In the genomic region with DNA sequence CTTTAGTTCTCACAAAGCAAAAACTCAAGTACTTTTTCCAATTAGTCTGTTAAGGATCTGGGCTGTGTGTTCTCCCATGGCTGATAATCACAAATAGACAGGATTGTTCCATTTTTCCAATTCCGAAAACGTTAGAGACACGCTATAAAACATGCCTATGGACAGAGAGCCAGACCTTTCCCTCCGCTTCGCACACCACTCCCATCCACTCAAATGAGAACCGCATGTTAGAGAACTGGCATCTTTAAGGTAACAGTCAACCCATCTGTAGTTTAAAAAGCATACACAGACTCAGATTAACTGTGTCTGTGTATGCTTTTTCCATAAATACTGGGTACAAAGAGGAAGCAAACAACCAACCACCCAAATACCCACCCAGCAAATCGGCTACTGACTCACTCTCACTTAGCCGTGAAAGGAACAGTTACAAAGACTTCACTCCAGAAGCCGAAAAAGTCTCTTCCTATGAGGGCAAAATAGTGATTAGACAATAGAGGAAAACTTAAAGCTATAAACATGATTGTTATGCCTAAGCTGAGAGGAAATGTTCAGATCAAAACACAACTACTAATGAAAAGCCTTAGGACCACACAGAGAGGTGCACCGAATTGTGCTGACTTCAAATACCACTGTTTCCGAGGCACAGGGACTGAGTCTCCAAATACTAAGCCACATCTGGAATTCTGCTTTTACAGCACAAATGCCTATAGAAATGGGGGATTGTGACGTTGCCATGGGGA, we compare ENCODE assay signal across 13 cellular contexts. TPM values are rescaled to one million over a fixed set of nuclear protein-coding genes. Genes with fewer than 3 reads are reported as not detected.
DNase-seq lines count a peak whose midpoint lies in the region; ATAC-seq and TF ChIP-seq lines count a peak whose summit lies in the region.
"Had no signal": no experiment of that assay in that cellular context is flagged by ENCODE, and none has a peak within 500 bp of the region (broad histone marks: within the 10 kb centered on the region; RNA-seq: fewer than 3 reads in every experiment).

No MANE protein-coding gene starts in this region.

- peak overlapping the region; percentile 49; the same call in 1 of the 2 replicates for H3K4me3 ChIP-seq in GM23248
- H3K4me3 ChIP-seq in foreskin fibroblast (ENCODE audit: low read depth in 1 of 2, low read length in 2 of 2) = peak overlapping the region in 1 of 2 donors; percentile 44
- H3K4me3 ChIP-seq in rectal smooth muscle tissue (ENCODE audit: low read length) = no peak overlapping the region
- no peak overlapping the region for H3K4me3 ChIP-seq in WERI-Rb-1 (ENCODE audit: low read depth, low read length)
- H3K4me3 ChIP-seq: lung, upper lobe of left lung had no signal

- peak overlapping the region; percentile 58 for H3K4me3 Mint-ChIP-seq in WTC11
- H3K4me3 Mint-ChIP-seq: activated CD4-positive, alpha-beta memory T cell treated with anti-CD3 and anti-CD28 coated beads for 36 hours had no signal

- H3K36me3 ChIP-seq in GM23248 (ENCODE audit: low read depth) = no peaks in the 10 kb centered on the region
- H3K36me3 ChIP-seq in rectal smooth muscle tissue (ENCODE audit: control insufficient read depth, insufficient read depth, low read length) = no peaks in the 10 kb centered on the region
- H3K36me3 ChIP-seq in WERI-Rb-1 = no peaks in the 10 kb centered on the region
- H3K36me3 ChIP-seq: upper lobe of left lung had no signal

- peak overlapping the region; percentile 81 for H3K4me2 ChIP-seq in GM23248 (ENCODE audit: unreplicated experiment)

- H3K27ac Mint-ChIP-seq in WTC11 = peak overlapping the region; percentile 100
- H3K27ac Mint-ChIP-seq: activated CD4-positive, alpha-beta memory T cell treated with anti-CD3 and anti-CD28 coated beads for 36 hours had no signal

- no peak for TF ChIP-seq CTCF in WTC11 (IDR thresholded peaks at IDR 0.05)
- no peak for TF ChIP-seq CTCF in foreskin fibroblast (IDR thresholded peaks at IDR 0.05; ENCODE audit: low read depth, low read length)
- no peak for TF ChIP-seq CTCF in WERI-Rb-1 (IDR thresholded peaks at IDR 0.05; ENCODE audit: low read depth, low read length)

- in situ Hi-C loops in GM23248 (cut with MboI) = no loop called here

- H4K20me1 ChIP-seq in GM23248 (ENCODE audit: insufficient read depth) = no peaks in the 10 kb centered on the region

- WGBS in GM23248 (ENCODE audit: low coverage in 1 of 2, low lambda C conversion rate in 2 of 2, missing lambda C conversion rate in 2 of 2), 2 experiments = 25 to 27% methylated on average over 12 of the region's 12 CpGs

- H3K9ac ChIP-seq in GM23248 = no peak overlapping the region
- no peak overlapping the region for H3K9ac ChIP-seq in rectal smooth muscle tissue (ENCODE audit: low read length)

- peaks cover 9% of the 10 kb centered on the region; the same call in 1 of the 2 replicates for H3F3A ChIP-seq in GM23248 (ENCODE audit: insufficient read depth)

- H3K27me3 ChIP-seq in GM23248 (replicated peaks; ENCODE audit: insufficient read depth) (no peaks in the 10 kb centered on the region), rectal smooth muscle tissue (ENCODE audit: control insufficient read depth, insufficient read depth, low read length) (no peaks in the 10 kb centered on the region), WERI-Rb-1 (ENCODE audit: insufficient read depth, low read depth, severe bottlenecking) (peaks cover 21% of the 10 kb centered on the region)
- H3K27me3 ChIP-seq: upper lobe of left lung had no signal

- H3K27ac ChIP-seq in GM23248 (no peak overlapping the region), rectal smooth muscle tissue (ENCODE audit: low read depth, low read length) (peak overlapping the region; percentile 90), WERI-Rb-1 (no peak overlapping the region)
- H3K27ac ChIP-seq: epithelial cell of prostate, upper lobe of left lung had no signal

- DNase-seq in GM23248 = peak; percentile 37
- DNase-seq in WTC11 (ENCODE audit: low spot score) = no peak
- DNase-seq in foreskin fibroblast = peak; percentile 23 to 72
- no peak for DNase-seq in NCI-H748 (lab: John Stamatoyannopoulos, UW; ENCODE audit: unreplicated experiment)
- DNase-seq in left lobe of liver (ENCODE audit: low spot score) = no peak
- DNase-seq in WERI-Rb-1 = no peak
- DNase-seq: activated CD4-positive, alpha-beta memory T cell treated with anti-CD3 and anti-CD28 coated beads for 36 hours; NCI-H2029 treated with DMSO at 0.1 percent for 48 hours; upper lobe of left lung had no signal

- peaks cover 20% of the 10 kb centered on the region for H3K4me1 ChIP-seq in GM23248 (ENCODE audit: insufficient read depth)
- peaks cover 28% of the 10 kb centered on the region for H3K4me1 ChIP-seq in rectal smooth muscle tissue (ENCODE audit: control insufficient read depth, insufficient read depth, low read length)
- H3K4me1 ChIP-seq: upper lobe of left lung had no signal

- peak overlapping the region; percentile 35 for H2AFZ ChIP-seq in GM23248

- H3K4me1 Mint-ChIP-seq in WTC11 = peaks cover 94% of the 10 kb centered on the region

- CTCF ChIA-PET in WTC11 (lab: Charles Lee) = interaction anchor here (1.2 to 6.0 kb wide), 3 partner anchors 11 to 18 kb away, joined by 3 to 35 read pairs (median 5); no protein-coding TSS in a partner anchor

- peaks cover 25% of the 10 kb centered on the region for H3K27me3 Mint-ChIP-seq in WTC11 (ENCODE audit: low read depth)

- no peak for ATAC-seq in WTC11
- no peak for ATAC-seq in left lobe of liver
- no peak for ATAC-seq in HG03175 (IDR thresholded peaks at IDR 0.05; ENCODE audit: unreplicated experiment)

- peaks cover 5% of the 10 kb centered on the region; the same call in 1 of the 2 replicates for H3K36me3 Mint-ChIP-seq in WTC11
- H3K36me3 Mint-ChIP-seq: activated CD4-positive, alpha-beta memory T cell treated with anti-CD3 and anti-CD28 coated beads for 36 hours had no signal

- H3K9me3 ChIP-seq in GM23248 (ENCODE audit: low read depth) (no peaks in the 10 kb centered on the region), WERI-Rb-1 (ENCODE audit: severe bottlenecking) (no peaks in the 10 kb centered on the region)
- H3K9me3 ChIP-seq: upper lobe of left lung had no signal

- no peaks in the 10 kb centered on the region for H3K9me3 Mint-ChIP-seq in WTC11
- H3K9me3 Mint-ChIP-seq: activated CD4-positive, alpha-beta memory T cell treated with anti-CD3 and anti-CD28 coated beads for 36 hours had no signal

- no peaks in the 10 kb centered on the region for H3K9me2 ChIP-seq in GM23248 (ENCODE audit: insufficient read depth)

- POLR2A ChIA-PET in WTC11 (lab: Charles Lee) = interaction anchor here (1.1 to 2.4 kb wide), 3 partner anchors 8 to 36 kb away, joined by 4 to 9 read pairs (median 6); partner anchors contain the start of gene IL17RD

- H3K79me2 ChIP-seq in GM23248 (ENCODE audit: insufficient read depth) = no peaks in the 10 kb centered on the region

TF ChIP-seq in WTC11, 78 proteins besides CTCF, POLR2A, EP300 and RAD21:
- TF ChIP-seq ZNF423 (CRISPR knock-in tag; IDR thresholded peaks at IDR 0.05) (no peak), TEAD1 (CRISPR knock-in tag; IDR thresholded peaks at IDR 0.05) (peak; percentile 77; the same call in 1 of the 2 replicates), FOXP1 (CRISPR knock-in tag; IDR thresholded peaks at IDR 0.05; ENCODE audit: borderline replicate concordance) (no peak)
TF ChIP-seq in WTC11: peak in this region for 1.

RNA-seq across cellular contexts. Expression of gene IL17RD, which starts 36.1 kb away (rescaled TPM):
- 0.76 and 1.2 TPM in 2 replicates for total RNA-seq in GM23248 (2014; rRNA removed; shearing (Covaris generic))
- 0.34 and 0.42 TPM in 2 replicates for polyA plus RNA-seq in GM23248 (2016; fragmentation: Nextera tagmentation; extraction: Ambion mirVana)
- 59.1 to 72.9 TPM (median 66.0 TPM) in 3 replicates for total RNA-seq in WTC11 (2021)
- 0.13 TPM for total RNA-seq in left lobe of liver

Comparison
In these comparisons a context has a peak if more than half of its experiments do, and no peak if none do; other contexts are left out.
1. DNase-seq: peak in GM23248 (single experiment) and foreskin fibroblast (2 of 2); none in WTC11 (single experiment), NCI-H748 (single experiment), left lobe of liver (single experiment) and WERI-Rb-1 (single experiment).
2. RNA of gene IL17RD, which starts 36.1 kb away (total RNA-seq): 59.1 to 72.9 TPM in WTC11; 0.76 to 1.2 TPM in GM23248 and 0.13 TPM in left lobe of liver (single experiment); every median in the first group is over 10 times any median in the second.